ENCODE assay signal across 18 cellular contexts in the genomic region with DNA sequence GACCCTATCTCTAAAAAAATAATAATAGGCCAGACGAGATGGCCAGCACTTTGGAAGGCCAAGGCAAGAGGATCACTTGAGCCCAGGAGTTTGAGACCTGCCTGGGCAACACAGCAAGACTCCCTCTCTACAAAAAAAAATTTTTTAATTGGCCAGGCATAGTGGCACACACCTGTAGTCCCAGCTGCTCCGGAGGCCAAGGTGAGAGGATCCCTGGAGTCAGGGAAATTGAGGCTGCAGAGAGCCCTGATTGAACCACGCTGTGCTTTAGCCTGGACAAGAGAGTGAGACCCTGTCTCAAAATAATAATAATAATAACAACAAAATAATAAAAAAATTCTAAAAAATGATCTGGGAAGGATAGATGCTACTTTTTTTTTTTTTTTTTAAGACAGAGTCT. TPM values are rescaled to one million over a fixed set of nuclear protein-coding genes. Genes with fewer than 3 reads are reported as not detected.
A peak's percentile ranks its signal among the peaks of the same experiment; 100 is the strongest.
DNase-seq lines count a peak whose midpoint lies in the region; ATAC-seq, FAIRE-seq and TF ChIP-seq lines count a peak whose summit lies in the region.
"Had no signal": no experiment of that assay in that cellular context is flagged by ENCODE, and none has a peak within 500 bp of the region (broad histone marks: within the 10 kb centered on the region; RNA-seq: fewer than 3 reads in every experiment).

No MANE protein-coding gene starts in this region.

- no peak overlapping the region for H3K9ac ChIP-seq in endothelial cell of umbilical vein (replicated peaks; ENCODE audit: extremely low read depth, insufficient read depth, low read length)
- no peak overlapping the region for H3K9ac ChIP-seq in smooth muscle cell (ENCODE audit: low read depth)

- H3K79me2 ChIP-seq in endothelial cell of umbilical vein (ENCODE audit: control insufficient read depth, insufficient read depth, low read length) (peaks cover 5% of the 10 kb centered on the region), smooth muscle cell (ENCODE audit: low read depth) (peaks cover 7% of the 10 kb centered on the region)

- H3K9me3 ChIP-seq in endothelial cell of umbilical vein (replicated peaks; ENCODE audit: control insufficient read depth, insufficient read depth, low read length) (no peaks in the 10 kb centered on the region), smooth muscle cell (replicated peaks; ENCODE audit: low read depth) (no peaks in the 10 kb centered on the region)
- H3K9me3 ChIP-seq: suprapubic skin had no signal

- peak overlapping the region; percentile 52 for H2AFZ ChIP-seq in endothelial cell of umbilical vein (ENCODE audit: low read depth, low read length)
- no peak overlapping the region for H2AFZ ChIP-seq in smooth muscle cell (ENCODE audit: low read depth)

- H3K4me1 ChIP-seq in endothelial cell of umbilical vein (ENCODE audit: control insufficient read depth, extremely low read depth, insufficient read depth, low read length) (peaks cover 2% of the 10 kb centered on the region), smooth muscle cell (ENCODE audit: low read depth) (no peaks in the 10 kb centered on the region)

- dilution Hi-C loops in endothelial cell of umbilical vein (cut with MboI; ENCODE audit: extremely low pct_ligation_motif_present, low sequenced_read_pairs): no loop called here

- CTCF ChIA-PET in RWPE1 (lab: Yijun Ruan, JAX) (interaction anchor here (0.6 kb wide), 1 partner anchor 49 kb away, joined by 8 read pairs; no protein-coding TSS in a partner anchor), endothelial cell of umbilical vein (lab: Charles Lee) (no interaction called here)

- H3K27me3 Mint-ChIP-seq in activated naive CD8-positive, alpha-beta T cell: no peaks in the 10 kb centered on the region
- H3K27me3 Mint-ChIP-seq in activated naive CD8-positive, alpha-beta T cell treated with anti-CD3 and anti-CD28 coated beads for 36 hours: no peaks in the 10 kb centered on the region

- TF ChIP-seq CTCF in RWPE1 (conservative IDR thresholded peaks at IDR 0.05; ENCODE audit: low read depth) (no peak), endothelial cell of umbilical vein (IDR thresholded peaks at IDR 0.05; ENCODE audit: extremely low read depth in 1 of 2, insufficient read depth in 1 of 2, low read depth in 1 of 2, low read length in 2 of 2) (no peak), smooth muscle cell (IDR thresholded peaks at IDR 0.05; ENCODE audit: borderline replicate concordance, insufficient read depth, poor library complexity, severe bottlenecking) (no peak), omental fat pad (IDR thresholded peaks at IDR 0.05) (no peak)

- BruUV-seq in endothelial cell of umbilical vein (replicated peaks; lab: Mats Ljungman, UMichigan): no TSS peak

- H3K9me1 ChIP-seq in endothelial cell of umbilical vein (replicated peaks; ENCODE audit: control insufficient read depth, extremely low read depth, insufficient read depth, low read length): no peaks in the 10 kb centered on the region

- peak overlapping the region; percentile 100 for H3K27ac Mint-ChIP-seq in activated naive CD8-positive, alpha-beta T cell
- H3K27ac Mint-ChIP-seq in activated naive CD8-positive, alpha-beta T cell treated with anti-CD3 and anti-CD28 coated beads for 36 hours: no peak overlapping the region

- no peak overlapping the region for H3K4me3 ChIP-seq in endothelial cell of umbilical vein (replicated peaks in 1 of 3; ENCODE audit: insufficient read depth in 1 of 3, low read depth in 1 of 3, low read length in 3 of 3)
- H3K4me3 ChIP-seq in smooth muscle cell: no peak overlapping the region

- ATAC-seq in HG03378 (IDR thresholded peaks at IDR 0.05; ENCODE audit: unreplicated experiment) (no peak), omental fat pad (ENCODE audit: low FRiP score) (no peak)
- ATAC-seq: right cardiac atrium had no signal

- H3F3A ChIP-seq in smooth muscle cell (ENCODE audit: low read depth): peaks cover 5% of the 10 kb centered on the region

- H3K27ac ChIP-seq in RWPE1 (peak overlapping the region; percentile 97), endothelial cell of umbilical vein (ENCODE audit: insufficient read depth, low read depth, low read length) (no peak overlapping the region), smooth muscle cell (ENCODE audit: low read depth) (peak overlapping the region; percentile 96)

- no peak for FAIRE-seq in endothelial cell of umbilical vein (lab: Jason Lieb, UNC)
- FAIRE-seq: D721Med, GM12892 had no signal

- H3K36me3 Mint-ChIP-seq in activated naive CD8-positive, alpha-beta T cell: no peaks in the 10 kb centered on the region
- peaks cover 8% of the 10 kb centered on the region for H3K36me3 Mint-ChIP-seq in activated naive CD8-positive, alpha-beta T cell treated with anti-CD3 and anti-CD28 coated beads for 36 hours

- H3K36me3 ChIP-seq in endothelial cell of umbilical vein (ENCODE audit: control insufficient read depth in 2 of 2, extremely low read depth in 1 of 2, insufficient read depth in 2 of 2, low read length in 2 of 2) (no peaks in the 10 kb centered on the region), smooth muscle cell (ENCODE audit: low read depth) (no peaks in the 10 kb centered on the region)
- H3K36me3 ChIP-seq: suprapubic skin had no signal

- H3K4me1 Mint-ChIP-seq in activated naive CD8-positive, alpha-beta T cell (ENCODE audit: low read depth): peaks cover 4% of the 10 kb centered on the region
- peaks cover 5% of the 10 kb centered on the region for H3K4me1 Mint-ChIP-seq in activated naive CD8-positive, alpha-beta T cell treated with anti-CD3 and anti-CD28 coated beads for 36 hours

- H3K4me2 ChIP-seq in endothelial cell of umbilical vein (ENCODE audit: insufficient read depth, low read length) (no peak overlapping the region), smooth muscle cell (no peak overlapping the region)

- H3K9me3 Mint-ChIP-seq in activated naive CD8-positive, alpha-beta T cell (ENCODE audit: low read depth): no peaks in the 10 kb centered on the region
- H3K9me3 Mint-ChIP-seq in activated naive CD8-positive, alpha-beta T cell treated with anti-CD3 and anti-CD28 coated beads for 36 hours: no peaks in the 10 kb centered on the region

- intact Hi-C loops in endothelial cell of umbilical vein (cut with micrococcal nuclease): loop anchor here (2.0 kb wide), 1 partner anchor 31 kb away; a partner anchor contains a TSS

- H3K4me3 Mint-ChIP-seq in activated naive CD8-positive, alpha-beta T cell: no peak overlapping the region
- H3K4me3 Mint-ChIP-seq in activated naive CD8-positive, alpha-beta T cell treated with anti-CD3 and anti-CD28 coated beads for 36 hours: no peak overlapping the region

- WGBS in smooth muscle cell (ENCODE audit: low lambda C conversion rate): 96% methylated on average over 3 of the region's 3 CpGs

- DNase-seq in activated naive CD8-positive, alpha-beta T cell treated with anti-CD3 and anti-CD28 coated beads for 36 hours: no peak
- no peak for DNase-seq in RWPE1 (ENCODE audit: low spot score)
- DNase-seq in endothelial cell of umbilical vein (ENCODE audit: low read depth, low spot score): no peak
- DNase-seq in smooth muscle cell (lab: John Stamatoyannopoulos, UW; ENCODE audit: unreplicated experiment): no peak
- DNase-seq in omental fat pad (ENCODE audit: low spot score): no peak
- no peak for DNase-seq in inferior parietal cortex (ENCODE audit: extremely low spot score)
- DNase-seq: activated T-cell treated with anti-CD3 and anti-CD28 coated beads, Interleukin-2, amount 50 U/mL, for 48 hours; amniotic stem cell; foreskin melanocyte; GF-D8; NCI-H1105 treated with DMSO at 0.1 percent for 48 hours; NCI-H2171 had no signal

- POLR2A ChIA-PET in RWPE1 (lab: Yijun Ruan, JAX; ENCODE audit: low non-redundant PET): no interaction called here
- POLR2A ChIA-PET in endothelial cell of umbilical vein (lab: Charles Lee): interaction anchor here (0.7 kb wide), 1 partner anchor 1261 kb away, joined by 3 read pairs; a partner anchor contains a TSS

- TF ChIP-seq POLR2A in endothelial cell of umbilical vein (IDR thresholded peaks at IDR 0.05; ENCODE audit: low read depth, low read length): no peak

- H3K27me3 ChIP-seq in endothelial cell of umbilical vein (ENCODE audit: control insufficient read depth in 2 of 2, insufficient read depth in 2 of 2, low read length in 2 of 2) (no peaks in the 10 kb centered on the region), smooth muscle cell (ENCODE audit: low read depth) (no peaks in the 10 kb centered on the region)
- H3K27me3 ChIP-seq: suprapubic skin had no signal

- H4K20me1 ChIP-seq in endothelial cell of umbilical vein (replicated peaks; ENCODE audit: control insufficient read depth, extremely low read depth, insufficient read depth, low read length): no peaks in the 10 kb centered on the region
- H4K20me1 ChIP-seq in smooth muscle cell (ENCODE audit: low read depth): no peaks in the 10 kb centered on the region

RNA-seq across cellular contexts. Expression of a gene that starts 1.1 kb away (rescaled TPM):
- 10 to 100 TPM; 34.3 to 38.1 TPM for total RNA-seq in activated naive CD8-positive, alpha-beta T cell treated with anti-CD3 and anti-CD28 coated beads for 36 hours
- total RNA-seq in endothelial cell of umbilical vein (68.5 and 73.6 TPM in 2 replicates), smooth muscle cell (23.5 and 28.6 TPM in 2 replicates), omental fat pad (10 to 100 TPM; 12.8 to 24.7 (median 21.3) TPM)
- polyA plus RNA-seq in endothelial cell of umbilical vein (82.6 and 88.5 TPM in 2 replicates), smooth muscle cell (50.9 and 58.3 TPM in 2 replicates)
- polyA plus RNA-seq in endothelial cell of umbilical vein (2011; cell fraction: cytosol; rRNA removed): 56.2 and 80.5 TPM in 2 replicates
- 74.6 and 80.8 TPM in 2 replicates for polyA plus RNA-seq in endothelial cell of umbilical vein (2011; cell fraction: nucleus; rRNA removed)
- 39.7 and 41.2 TPM in 2 replicates for polyA plus RNA-seq in endothelial cell of umbilical vein (2012)
- polyA minus RNA-seq in endothelial cell of umbilical vein: 32.9 and 45.3 TPM in 2 replicates
- polyA minus RNA-seq in endothelial cell of umbilical vein (2011; cell fraction: cytosol; rRNA and poly(A)+ RNA removed): 181 TPM
- 21.7 and 31.4 TPM in 2 replicates for polyA minus RNA-seq in endothelial cell of umbilical vein (2011; cell fraction: nucleus; rRNA and poly(A)+ RNA removed)

RNA-seq across cellular contexts. Expression of a gene that starts 31.2 kb away (rescaled TPM):
- total RNA-seq in activated naive CD8-positive, alpha-beta T cell treated with anti-CD3 and anti-CD28 coated beads for 36 hours: 100 to 1,000 TPM; 953 to 971 TPM
- total RNA-seq in endothelial cell of umbilical vein: 448 and 483 TPM in 2 replicates
- 61.1 and 96.9 TPM in 2 replicates for polyA plus RNA-seq in endothelial cell of umbilical vein
- polyA plus RNA-seq in endothelial cell of umbilical vein (2011; cell fraction: cytosol; rRNA removed): 102 and 105 TPM in 2 replicates
- polyA plus RNA-seq in endothelial cell of umbilical vein (2011; cell fraction: nucleus; rRNA removed): 97.8 and 153 TPM in 2 replicates
- polyA plus RNA-seq in endothelial cell of umbilical vein (2012): 325 and 505 TPM in 2 replicates
- polyA minus RNA-seq in endothelial cell of umbilical vein: 90.4 and 106 TPM in 2 replicates
- polyA minus RNA-seq in endothelial cell of umbilical vein (2011; cell fraction: cytosol; rRNA and poly(A)+ RNA removed): 487 TPM
- 47.0 and 61.7 TPM in 2 replicates for polyA minus RNA-seq in endothelial cell of umbilical vein (2011; cell fraction: nucleus; rRNA and poly(A)+ RNA removed)
- 262 and 380 TPM in 2 replicates for total RNA-seq in smooth muscle cell
- 162 and 197 TPM in 2 replicates for polyA plus RNA-seq in smooth muscle cell
- 100 to 1,000 TPM; 112 to 226 (median 139) TPM for total RNA-seq in omental fat pad

RNA-seq across cellular contexts. Expression of a gene that starts 44.5 kb away (rescaled TPM):
- total RNA-seq in activated naive CD8-positive, alpha-beta T cell treated with anti-CD3 and anti-CD28 coated beads for 36 hours: 1 to 10 TPM; 7.2 to 7.8 TPM
- total RNA-seq in endothelial cell of umbilical vein (39.3 and 40.4 TPM in 2 replicates), smooth muscle cell (0.63 and 1.4 TPM in 2 replicates), omental fat pad (10 to 100 TPM in 1 of 4 donors, 1 to 10 TPM in 3; 4.2 to 12.0 (median 7.5) TPM)
- polyA plus RNA-seq in endothelial cell of umbilical vein (27.0 and 29.5 TPM in 2 replicates), smooth muscle cell (1.5 and 2.2 TPM in 2 replicates)
- polyA plus RNA-seq in endothelial cell of umbilical vein (2011; cell fraction: cytosol; rRNA removed): 23.3 and 25.2 TPM in 2 replicates
- 78.3 and 78.6 TPM in 2 replicates for polyA plus RNA-seq in endothelial cell of umbilical vein (2011; cell fraction: nucleus; rRNA removed)
- polyA plus RNA-seq in endothelial cell of umbilical vein (2012): 25.5 and 27.3 TPM in 2 replicates
- 17.7 and 28.9 TPM in 2 replicates for polyA minus RNA-seq in endothelial cell of umbilical vein
- polyA minus RNA-seq in endothelial cell of umbilical vein (2011; cell fraction: cytosol; rRNA and poly(A)+ RNA removed): 44.7 TPM
- 13.8 and 18.9 TPM in 2 replicates for polyA minus RNA-seq in endothelial cell of umbilical vein (2011; cell fraction: nucleus; rRNA and poly(A)+ RNA removed)
